1 cellular context compared by ENCODE assay signal in the genomic region with DNA sequence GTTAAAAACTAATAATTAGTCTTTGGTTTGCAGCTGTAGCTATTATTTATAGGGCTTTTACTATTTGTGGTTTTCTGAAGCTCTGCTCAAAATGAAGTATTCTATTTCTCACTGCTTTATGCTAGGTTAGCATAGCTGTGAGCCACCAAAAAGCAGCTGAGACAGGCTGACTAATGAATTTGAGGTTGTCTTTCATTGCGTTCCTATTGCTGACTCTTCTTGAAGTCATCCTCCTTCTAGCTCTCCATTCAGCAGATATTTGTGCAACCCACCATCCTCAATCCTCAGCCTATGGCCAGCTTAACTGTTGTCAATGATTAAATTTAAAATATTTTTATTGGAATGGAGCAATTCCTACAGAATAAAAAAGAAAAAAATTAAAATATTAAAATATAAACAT.
TF ChIP-seq lines count a peak whose summit lies in the region.

No MANE protein-coding gene starts in this region.

TF ChIP-seq in IMR-90, 13 proteins besides CTCF, POLR2A, EP300 and RAD21:
- TF ChIP-seq FOS (IDR thresholded peaks at IDR 0.05; ENCODE audit: low read depth, low read length) (peak; percentile 28; the same call in 1 of the 2 replicates), CHD1 (IDR thresholded peaks at IDR 0.05; ENCODE audit: low read depth, low read length) (no peak), RCOR1 (IDR thresholded peaks at IDR 0.05; ENCODE audit: insufficient replicate concordance, low read length) (peak; percentile 59), MAFK (IDR thresholded peaks at IDR 0.05; ENCODE audit: low read depth, low read length) (peak; percentile 87), CEBPB (IDR thresholded peaks at IDR 0.05; ENCODE audit: low read depth, low read length) (peak; percentile 84), NFE2L2 (IDR thresholded peaks at IDR 0.05; ENCODE audit: low read depth, low read length) (peak; percentile 63; the same call in 1 of the 2 replicates)
- TF ChIP-seq, protein P1, sequence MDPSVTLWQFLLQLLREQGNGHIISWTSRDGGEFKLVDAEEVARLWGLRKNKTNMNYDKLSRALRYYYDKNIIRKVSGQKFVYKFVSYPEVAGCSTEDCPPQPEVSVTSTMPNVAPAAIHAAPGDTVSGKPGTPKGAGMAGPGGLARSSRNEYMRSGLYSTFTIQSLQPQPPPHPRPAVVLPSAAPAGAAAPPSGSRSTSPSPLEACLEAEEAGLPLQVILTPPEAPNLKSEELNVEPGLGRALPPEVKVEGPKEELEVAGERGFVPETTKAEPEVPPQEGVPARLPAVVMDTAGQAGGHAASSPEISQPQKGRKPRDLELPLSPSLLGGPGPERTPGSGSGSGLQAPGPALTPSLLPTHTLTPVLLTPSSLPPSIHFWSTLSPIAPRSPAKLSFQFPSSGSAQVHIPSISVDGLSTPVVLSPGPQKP (IDR thresholded peaks at IDR 0.05; ENCODE audit: borderline replicate concordance, low read depth, low read length): no peak
TF ChIP-seq in IMR-90: peak in this region for 5.
